In the genomic region with DNA sequence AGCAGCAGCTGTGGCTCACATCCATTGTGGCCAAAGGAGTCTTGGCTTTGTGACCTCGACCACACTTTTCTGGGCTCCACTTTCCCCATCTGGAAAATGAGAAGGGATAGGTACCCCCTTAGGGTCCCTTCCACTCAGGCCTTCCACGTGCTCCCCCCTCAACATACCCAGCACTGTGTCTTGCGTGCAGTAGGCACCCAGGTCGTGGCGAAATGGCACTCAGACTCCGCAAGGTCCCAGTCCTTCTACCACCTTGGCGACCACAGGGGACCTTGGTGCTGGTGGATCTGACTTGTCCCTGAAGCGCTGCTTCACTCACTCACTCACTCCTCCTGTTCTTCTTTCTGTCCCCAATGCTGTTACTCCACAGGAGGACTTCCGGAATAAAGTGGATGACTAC, we compare ENCODE assay signal across 19 cellular contexts. TPM values are rescaled to one million over a fixed set of nuclear protein-coding genes. Genes with fewer than 3 reads are reported as not detected.
DNase-seq lines count a peak whose midpoint lies in the region; ATAC-seq, FAIRE-seq and TF ChIP-seq lines count a peak whose summit lies in the region.
"Had no signal": no experiment of that assay in that cellular context is flagged by ENCODE, and none has a peak within 500 bp of the region (broad histone marks: within the 10 kb centered on the region; RNA-seq: fewer than 3 reads in every experiment).

No MANE protein-coding gene starts in this region.

- DNase-seq in activated T-cell treated with anti-CD3 and anti-CD28 coated beads, Interleukin-2, amount 50 U/mL, for 24 hours, result no peak
- no peak for DNase-seq in activated T-cell treated with anti-CD3 and anti-CD28 coated beads, Interleukin-2, amount 50 U/mL, for 1 hour
- DNase-seq in natural killer cell (no peak), immature natural killer cell (no peak), GM12891 (ENCODE audit: insufficient read length, low spot score) (no peak), caudate nucleus (lab: John Stamatoyannopoulos, UW) (no peak)
- DNase-seq in natural killer cell treated with Interleukin-12 subunit alpha and Interleukin-12 subunit beta and Interleukin-15 and Interleukin-18, amount 100 ng/mL, for 72 hours (ENCODE audit: low spot score), result no peak
- DNase-seq: 8988T; CD4-positive, alpha-beta memory T cell; DMS153; DMS79; GDM1; GOT3; H7; HFFc6 had no signal

- no peak overlapping the region for H3K4me3 Mint-ChIP-seq in activated T-cell treated with anti-CD3 and anti-CD28 coated beads, Interleukin-2, amount 50 U/mL, for 24 hours
- H3K4me3 Mint-ChIP-seq in natural killer cell (no peak overlapping the region), immature natural killer cell (no peak overlapping the region)
- no peak overlapping the region for H3K4me3 Mint-ChIP-seq in natural killer cell treated with Interleukin-12 subunit alpha and Interleukin-12 subunit beta and Interleukin-15 and Interleukin-18, amount 100 ng/mL, for 72 hours
- H3K4me3 Mint-ChIP-seq: CD14-positive monocyte; CD4-positive, alpha-beta memory T cell; HFFc6 had no signal

- no peak for TF ChIP-seq POLR2A in GM12891 (IDR thresholded peaks at IDR 0.05; ENCODE audit: low read depth, low read length)

- no peaks in the 10 kb centered on the region for H3K4me1 Mint-ChIP-seq in activated T-cell treated with anti-CD3 and anti-CD28 coated beads, Interleukin-2, amount 50 U/mL, for 24 hours (ENCODE audit: low read depth)
- peaks cover 0 to 11% of the 10 kb centered on the region in 2 donors for H3K4me1 Mint-ChIP-seq in natural killer cell
- peaks cover 0 to 20% of the 10 kb centered on the region in 2 donors for H3K4me1 Mint-ChIP-seq in natural killer cell treated with Interleukin-12 subunit alpha and Interleukin-12 subunit beta and Interleukin-15 and Interleukin-18, amount 100 ng/mL, for 72 hours (ENCODE audit: low read depth in 2 of 2)
- peaks cover 2 to 8% of the 10 kb centered on the region in 2 donors for H3K4me1 Mint-ChIP-seq in immature natural killer cell
- H3K4me1 Mint-ChIP-seq: CD14-positive monocyte had no signal

- H3K27ac Mint-ChIP-seq in activated T-cell treated with anti-CD3 and anti-CD28 coated beads, Interleukin-2, amount 50 U/mL, for 24 hours, result peak overlapping the region; percentile 19
- H3K27ac Mint-ChIP-seq in natural killer cell (peak overlapping the region; percentile 12 to 56), immature natural killer cell (peak overlapping the region in 4 of 6 donors; percentile 10 to 78 (median 68))
- no peak overlapping the region for H3K27ac Mint-ChIP-seq in natural killer cell treated with Interleukin-12 subunit alpha and Interleukin-12 subunit beta and Interleukin-15 and Interleukin-18, amount 100 ng/mL, for 72 hours
- H3K27ac Mint-ChIP-seq: HFFc6 had no signal

- peaks cover 96% of the 10 kb centered on the region for H3K36me3 Mint-ChIP-seq in activated T-cell treated with anti-CD3 and anti-CD28 coated beads, Interleukin-2, amount 50 U/mL, for 24 hours (ENCODE audit: low read depth)
- no peaks in the 10 kb centered on the region for H3K36me3 Mint-ChIP-seq in natural killer cell
- H3K36me3 Mint-ChIP-seq in natural killer cell treated with Interleukin-12 subunit alpha and Interleukin-12 subunit beta and Interleukin-15 and Interleukin-18, amount 100 ng/mL, for 72 hours, result peaks cover 8% of the 10 kb centered on the region
- H3K36me3 Mint-ChIP-seq in immature natural killer cell, result peaks cover 14 to 56% (median 14%) of the 10 kb centered on the region in 3 donors

- H3K27ac ChIP-seq in caudate nucleus (ENCODE audit: low read depth, low read length), result no peak overlapping the region
- H3K27ac ChIP-seq: BLaER1 had no signal

- FAIRE-seq in GM12891 (lab: Jason Lieb, UNC), result no peak

- no peak for ATAC-seq in natural killer cell
- ATAC-seq in natural killer cell treated with Interleukin-12 subunit alpha and Interleukin-12 subunit beta and Interleukin-15 and Interleukin-18, amount 100 ng/mL, for 72 hours, result no peak
- no peak for ATAC-seq in HG02840 (IDR thresholded peaks at IDR 0.05; ENCODE audit: low FRiP score, unreplicated experiment)
- ATAC-seq: HCT116 had no signal

- TF ChIP-seq CTCF in natural killer cell (IDR thresholded peaks at IDR 0.05), result no peak

- intact Hi-C loops in natural killer cell (cut with micrococcal nuclease), result no loop called here

- no peaks in the 10 kb centered on the region for H3K9me3 Mint-ChIP-seq in activated T-cell treated with anti-CD3 and anti-CD28 coated beads, Interleukin-2, amount 50 U/mL, for 24 hours
- H3K9me3 Mint-ChIP-seq in natural killer cell (no peaks in the 10 kb centered on the region), immature natural killer cell (no peaks in the 10 kb centered on the region)
- H3K9me3 Mint-ChIP-seq in natural killer cell treated with Interleukin-12 subunit alpha and Interleukin-12 subunit beta and Interleukin-15 and Interleukin-18, amount 100 ng/mL, for 72 hours, result no peaks in the 10 kb centered on the region
- H3K9me3 Mint-ChIP-seq: HFFc6 had no signal

- no peaks in the 10 kb centered on the region for H3K27me3 Mint-ChIP-seq in activated T-cell treated with anti-CD3 and anti-CD28 coated beads, Interleukin-2, amount 50 U/mL, for 24 hours
- no peaks in the 10 kb centered on the region for H3K27me3 Mint-ChIP-seq in natural killer cell (ENCODE audit: low read depth in 2 of 2)
- H3K27me3 Mint-ChIP-seq in natural killer cell treated with Interleukin-12 subunit alpha and Interleukin-12 subunit beta and Interleukin-15 and Interleukin-18, amount 100 ng/mL, for 72 hours, result no peaks in the 10 kb centered on the region
- H3K27me3 Mint-ChIP-seq in immature natural killer cell (ENCODE audit: low read depth in 3 of 3), result peaks cover 0 to 10% (median 7%) of the 10 kb centered on the region in 3 donors
- H3K27me3 Mint-ChIP-seq: CD4-positive, alpha-beta memory T cell had no signal

TF ChIP-seq in GM12891, 5 proteins besides CTCF, POLR2A, EP300 and RAD21:
- TF ChIP-seq TAF1 (IDR thresholded peaks at IDR 0.05; ENCODE audit: low read depth, low read length), result no peak
- no peak for TF ChIP-seq SPI1 (IDR thresholded peaks at IDR 0.05; ENCODE audit: low read depth, low read length)
- TF ChIP-seq PAX5 (IDR thresholded peaks at IDR 0.05; ENCODE audit: insufficient read depth, low read length, severe bottlenecking), result no peak
- no peak for TF ChIP-seq POLR2AphosphoS5 (IDR thresholded peaks at IDR 0.05; ENCODE audit: low read depth, low read length)
- no peak for TF ChIP-seq POU2F2 (IDR thresholded peaks at IDR 0.05; ENCODE audit: low read depth, low read length)

RNA-seq across cellular contexts. Expression of a gene that starts 19.9 kb away (rescaled TPM):
- 10 to 100 TPM; 16.3 to 24.6 (median 20.1) TPM for total RNA-seq in natural killer cell
- total RNA-seq in natural killer cell treated with Interleukin-12 subunit alpha and Interleukin-12 subunit beta and Interleukin-15 and Interleukin-18, amount 100 ng/mL, for 72 hours, result 10 to 100 TPM; 46.5 to 99.5 TPM
- 10 to 100 TPM; 12.1 to 15.8 (median 12.8) TPM for polyA plus RNA-seq in immature natural killer cell
- 16.7 TPM for polyA plus RNA-seq in GM12891 (2012; ENCODE audit: low read depth, missing spikeins)

RNA-seq across cellular contexts. Expression of a gene that starts 59.2 kb away (rescaled TPM):
- not detected for total RNA-seq in natural killer cell
- under 1 TPM in 1 of 2 donors, not detected in 1; 0.19 TPM for total RNA-seq in natural killer cell treated with Interleukin-12 subunit alpha and Interleukin-12 subunit beta and Interleukin-15 and Interleukin-18, amount 100 ng/mL, for 72 hours
- not detected for polyA plus RNA-seq in immature natural killer cell
- polyA plus RNA-seq in GM12891 (2012; ENCODE audit: low read depth, missing spikeins), result 1.2 TPM
- polyA plus RNA-seq: CD14-positive monocyte; CD4-positive, alpha-beta memory T cell had no signal

Comparison
In these comparisons a context has a peak if more than half of its experiments do, and no peak if none do; other contexts are left out.
1. H3K27ac Mint-ChIP-seq: peak in activated T-cell treated with anti-CD3 and anti-CD28 coated beads, Interleukin-2, amount 50 U/mL, for 24 hours (single experiment), natural killer cell (2 of 2) and immature natural killer cell (4 of 6); none in natural killer cell treated with Interleukin-12 subunit alpha and Interleukin-12 subunit beta and Interleukin-15 and Interleukin-18, amount 100 ng/mL, for 72 hours (0 of 2).